Comparison of ENCODE assay signal across 1 cellular context in the genomic region with DNA sequence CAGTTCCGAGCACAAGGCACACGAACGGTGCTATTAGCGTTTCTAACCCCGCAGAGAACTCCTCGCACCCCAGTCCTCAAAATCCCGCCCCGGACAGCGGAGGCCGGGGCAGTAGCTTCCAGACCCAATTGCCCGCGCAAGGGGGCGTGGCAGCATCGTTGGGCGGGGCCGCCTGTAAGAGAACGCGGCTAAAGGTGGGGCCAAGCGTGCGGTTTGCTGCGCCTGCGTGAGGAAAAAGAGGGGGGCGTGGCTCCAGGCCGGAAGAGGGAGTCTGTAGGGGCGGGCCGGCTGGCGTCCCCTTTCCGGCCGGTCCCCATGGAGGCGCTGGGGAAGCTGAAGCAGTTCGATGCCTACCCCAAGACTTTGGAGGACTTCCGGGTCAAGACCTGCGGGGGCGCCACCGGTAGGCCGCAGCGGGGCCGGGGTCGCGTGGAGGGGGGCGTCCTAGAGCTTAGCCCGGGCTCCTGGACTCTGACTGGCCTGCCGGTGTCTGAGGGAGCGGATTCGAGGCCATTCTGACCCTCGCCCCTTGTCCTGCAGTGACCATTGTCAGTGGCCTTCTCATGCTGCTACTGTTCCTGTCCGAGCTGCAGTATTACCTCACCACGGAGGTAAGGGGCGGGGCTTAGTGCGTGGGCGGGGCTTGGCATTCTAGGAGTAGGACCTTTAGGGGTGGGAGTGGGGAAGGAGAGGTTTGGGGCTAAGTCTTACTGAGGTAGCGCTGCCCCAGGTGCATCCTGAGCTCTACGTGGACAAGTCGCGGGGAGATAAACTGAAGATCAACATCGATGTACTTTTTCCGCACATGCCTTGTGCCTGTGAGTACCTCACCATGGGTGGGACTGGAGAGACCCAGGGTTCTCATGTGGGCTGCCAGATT.
TF ChIP-seq lines count a peak whose summit lies in the region.

A gene (plus strand): TSS at position 296 of the 880 bp plus-strand sequence. CDS start 20 bp downstream, at position 316.

TF ChIP-seq in HepG2, 621 proteins besides CTCF, POLR2A, EP300 and RAD21 (continued from another document and continues in another):
- TF ChIP-seq, protein P1, sequence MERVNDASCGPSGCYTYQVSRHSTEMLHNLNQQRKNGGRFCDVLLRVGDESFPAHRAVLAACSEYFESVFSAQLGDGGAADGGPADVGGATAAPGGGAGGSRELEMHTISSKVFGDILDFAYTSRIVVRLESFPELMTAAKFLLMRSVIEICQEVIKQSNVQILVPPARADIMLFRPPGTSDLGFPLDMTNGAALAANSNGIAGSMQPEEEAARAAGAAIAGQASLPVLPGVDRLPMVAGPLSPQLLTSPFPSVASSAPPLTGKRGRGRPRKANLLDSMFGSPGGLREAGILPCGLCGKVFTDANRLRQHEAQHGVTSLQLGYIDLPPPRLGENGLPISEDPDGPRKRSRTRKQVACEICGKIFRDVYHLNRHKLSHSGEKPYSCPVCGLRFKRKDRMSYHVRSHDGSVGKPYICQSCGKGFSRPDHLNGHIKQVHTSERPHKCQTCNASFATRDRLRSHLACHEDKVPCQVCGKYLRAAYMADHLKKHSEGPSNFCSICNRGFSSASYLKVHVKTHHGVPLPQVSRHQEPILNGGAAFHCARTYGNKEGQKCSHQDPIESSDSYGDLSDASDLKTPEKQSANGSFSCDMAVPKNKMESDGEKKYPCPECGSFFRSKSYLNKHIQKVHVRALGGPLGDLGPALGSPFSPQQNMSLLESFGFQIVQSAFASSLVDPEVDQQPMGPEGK (CRISPR knock-in tag; IDR thresholded peaks at IDR 0.05), result peak; percentile 82
- TF ChIP-seq, protein P2, sequence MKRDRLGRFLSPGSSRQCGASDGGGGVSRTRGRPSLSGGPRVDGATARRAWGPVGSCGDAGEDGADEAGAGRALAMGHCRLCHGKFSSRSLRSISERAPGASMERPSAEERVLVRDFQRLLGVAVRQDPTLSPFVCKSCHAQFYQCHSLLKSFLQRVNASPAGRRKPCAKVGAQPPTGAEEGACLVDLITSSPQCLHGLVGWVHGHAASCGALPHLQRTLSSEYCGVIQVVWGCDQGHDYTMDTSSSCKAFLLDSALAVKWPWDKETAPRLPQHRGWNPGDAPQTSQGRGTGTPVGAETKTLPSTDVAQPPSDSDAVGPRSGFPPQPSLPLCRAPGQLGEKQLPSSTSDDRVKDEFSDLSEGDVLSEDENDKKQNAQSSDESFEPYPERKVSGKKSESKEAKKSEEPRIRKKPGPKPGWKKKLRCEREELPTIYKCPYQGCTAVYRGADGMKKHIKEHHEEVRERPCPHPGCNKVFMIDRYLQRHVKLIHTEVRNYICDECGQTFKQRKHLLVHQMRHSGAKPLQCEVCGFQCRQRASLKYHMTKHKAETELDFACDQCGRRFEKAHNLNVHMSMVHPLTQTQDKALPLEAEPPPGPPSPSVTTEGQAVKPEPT (CRISPR knock-in tag; IDR thresholded peaks at IDR 0.05; ENCODE audit: low read depth), result peak; percentile 49; the same call in 1 of the 2 replicates
- peak; percentile 70; the same call in 1 of the 2 replicates for TF ChIP-seq ZNF674 (CRISPR knock-in tag; IDR thresholded peaks at IDR 0.05; ENCODE audit: low read depth)
- TF ChIP-seq CAMTA2 (CRISPR knock-in tag; IDR thresholded peaks at IDR 0.05; ENCODE audit: borderline replicate concordance), result peak; percentile 38; the same call in 1 of the 2 replicates
- peak in 1 of 2 experiments; percentile 60; a peak in 1 of 4 replicates for TF ChIP-seq NR2F1 (CRISPR knock-in tag; IDR thresholded peaks at IDR 0.05)
- peak; percentile 86; the same call in 1 of the 2 replicates for TF ChIP-seq WIZ (CRISPR knock-in tag; IDR thresholded peaks at IDR 0.05)
- TF ChIP-seq MED1 (CRISPR knock-in tag; IDR thresholded peaks at IDR 0.05), result peak; percentile 62
- TF ChIP-seq, protein P3, sequence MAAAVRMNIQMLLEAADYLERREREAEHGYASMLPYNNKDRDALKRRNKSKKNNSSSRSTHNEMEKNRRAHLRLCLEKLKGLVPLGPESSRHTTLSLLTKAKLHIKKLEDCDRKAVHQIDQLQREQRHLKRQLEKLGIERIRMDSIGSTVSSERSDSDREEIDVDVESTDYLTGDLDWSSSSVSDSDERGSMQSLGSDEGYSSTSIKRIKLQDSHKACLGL (CRISPR knock-in tag; IDR thresholded peaks at IDR 0.05), result no peak; the same call in 1 of the 2 replicates
- TF ChIP-seq SIN3A (IDR thresholded peaks at IDR 0.05; ENCODE audit: borderline replicate concordance, low read depth, low read length), result peak; percentile 83; the same call in 1 of the 2 replicates
- TF ChIP-seq, protein P4, sequence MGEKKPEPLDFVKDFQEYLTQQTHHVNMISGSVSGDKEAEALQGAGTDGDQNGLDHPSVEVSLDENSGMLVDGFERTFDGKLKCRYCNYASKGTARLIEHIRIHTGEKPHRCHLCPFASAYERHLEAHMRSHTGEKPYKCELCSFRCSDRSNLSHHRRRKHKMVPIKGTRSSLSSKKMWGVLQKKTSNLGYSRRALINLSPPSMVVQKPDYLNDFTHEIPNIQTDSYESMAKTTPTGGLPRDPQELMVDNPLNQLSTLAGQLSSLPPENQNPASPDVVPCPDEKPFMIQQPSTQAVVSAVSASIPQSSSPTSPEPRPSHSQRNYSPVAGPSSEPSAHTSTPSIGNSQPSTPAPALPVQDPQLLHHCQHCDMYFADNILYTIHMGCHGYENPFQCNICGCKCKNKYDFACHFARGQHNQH (CRISPR knock-in tag; IDR thresholded peaks at IDR 0.05), result peak; percentile 73; the same call in 1 of the 2 replicates
- no peak for TF ChIP-seq CCAR2 (optimal IDR thresholded peaks at IDR 0.05; ENCODE audit: low read depth, low read length)
- no peak for TF ChIP-seq SMAD9 (CRISPR knock-in tag; IDR thresholded peaks at IDR 0.05)
- peak; percentile 87 for TF ChIP-seq SP2 (CRISPR knock-in tag; IDR thresholded peaks at IDR 0.05)
- TF ChIP-seq ZNF709 (CRISPR knock-in tag; IDR thresholded peaks at IDR 0.05), result peak; percentile 93; the same call in 1 of the 2 replicates
- TF ChIP-seq ZNF160 (CRISPR knock-in tag; IDR thresholded peaks at IDR 0.05), result peak; percentile 71; the same call in 1 of the 2 replicates
- peak; percentile 97 for TF ChIP-seq ZNF430 (CRISPR knock-in tag; IDR thresholded peaks at IDR 0.05)
- peak; percentile 98 for TF ChIP-seq SAP130 (CRISPR knock-in tag; IDR thresholded peaks at IDR 0.05; ENCODE audit: low read depth)
- no peak for TF ChIP-seq NFIC (IDR thresholded peaks at IDR 0.05; ENCODE audit: low read length)
- TF ChIP-seq ZFP36 (IDR thresholded peaks at IDR 0.05; ENCODE audit: borderline replicate concordance, low read depth, low read length, partially characterized antibody), result no peak
- TF ChIP-seq ZBTB3 (CRISPR knock-in tag; IDR thresholded peaks at IDR 0.05; ENCODE audit: borderline replicate concordance, low read depth), result no peak
- TF ChIP-seq, protein P5, sequence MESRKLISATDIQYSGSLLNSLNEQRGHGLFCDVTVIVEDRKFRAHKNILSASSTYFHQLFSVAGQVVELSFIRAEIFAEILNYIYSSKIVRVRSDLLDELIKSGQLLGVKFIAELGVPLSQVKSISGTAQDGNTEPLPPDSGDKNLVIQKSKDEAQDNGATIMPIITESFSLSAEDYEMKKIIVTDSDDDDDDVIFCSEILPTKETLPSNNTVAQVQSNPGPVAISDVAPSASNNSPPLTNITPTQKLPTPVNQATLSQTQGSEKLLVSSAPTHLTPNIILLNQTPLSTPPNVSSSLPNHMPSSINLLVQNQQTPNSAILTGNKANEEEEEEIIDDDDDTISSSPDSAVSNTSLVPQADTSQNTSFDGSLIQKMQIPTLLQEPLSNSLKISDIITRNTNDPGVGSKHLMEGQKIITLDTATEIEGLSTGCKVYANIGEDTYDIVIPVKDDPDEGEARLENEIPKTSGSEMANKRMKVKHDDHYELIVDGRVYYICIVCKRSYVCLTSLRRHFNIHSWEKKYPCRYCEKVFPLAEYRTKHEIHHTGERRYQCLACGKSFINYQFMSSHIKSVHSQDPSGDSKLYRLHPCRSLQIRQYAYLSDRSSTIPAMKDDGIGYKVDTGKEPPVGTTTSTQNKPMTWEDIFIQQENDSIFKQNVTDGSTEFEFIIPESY (CRISPR knock-in tag; IDR thresholded peaks at IDR 0.05), result peak; percentile 10; the same call in 1 of the 2 replicates
- TF ChIP-seq HNRNPLL (IDR thresholded peaks at IDR 0.05; ENCODE audit: low read depth, low read length, poor library complexity, severe bottlenecking), result peak; percentile 86
- TF ChIP-seq, protein P6, sequence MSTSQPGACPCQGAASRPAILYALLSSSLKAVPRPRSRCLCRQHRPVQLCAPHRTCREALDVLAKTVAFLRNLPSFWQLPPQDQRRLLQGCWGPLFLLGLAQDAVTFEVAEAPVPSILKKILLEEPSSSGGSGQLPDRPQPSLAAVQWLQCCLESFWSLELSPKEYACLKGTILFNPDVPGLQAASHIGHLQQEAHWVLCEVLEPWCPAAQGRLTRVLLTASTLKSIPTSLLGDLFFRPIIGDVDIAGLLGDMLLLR (CRISPR knock-in tag; IDR thresholded peaks at IDR 0.05), result no peak; the same call in 1 of the 2 replicates
- TF ChIP-seq SOX5 (CRISPR knock-in tag; IDR thresholded peaks at IDR 0.05; ENCODE audit: borderline replicate concordance), result no peak
- TF ChIP-seq ZNF484 (CRISPR knock-in tag; IDR thresholded peaks at IDR 0.05; ENCODE audit: borderline replicate concordance, low read depth), result no peak; the same call in 1 of the 2 replicates
- TF ChIP-seq TBL1XR1 (IDR thresholded peaks at IDR 0.05; ENCODE audit: borderline replicate concordance, low read length, partially characterized antibody), result no peak
- TF ChIP-seq, protein P7, sequence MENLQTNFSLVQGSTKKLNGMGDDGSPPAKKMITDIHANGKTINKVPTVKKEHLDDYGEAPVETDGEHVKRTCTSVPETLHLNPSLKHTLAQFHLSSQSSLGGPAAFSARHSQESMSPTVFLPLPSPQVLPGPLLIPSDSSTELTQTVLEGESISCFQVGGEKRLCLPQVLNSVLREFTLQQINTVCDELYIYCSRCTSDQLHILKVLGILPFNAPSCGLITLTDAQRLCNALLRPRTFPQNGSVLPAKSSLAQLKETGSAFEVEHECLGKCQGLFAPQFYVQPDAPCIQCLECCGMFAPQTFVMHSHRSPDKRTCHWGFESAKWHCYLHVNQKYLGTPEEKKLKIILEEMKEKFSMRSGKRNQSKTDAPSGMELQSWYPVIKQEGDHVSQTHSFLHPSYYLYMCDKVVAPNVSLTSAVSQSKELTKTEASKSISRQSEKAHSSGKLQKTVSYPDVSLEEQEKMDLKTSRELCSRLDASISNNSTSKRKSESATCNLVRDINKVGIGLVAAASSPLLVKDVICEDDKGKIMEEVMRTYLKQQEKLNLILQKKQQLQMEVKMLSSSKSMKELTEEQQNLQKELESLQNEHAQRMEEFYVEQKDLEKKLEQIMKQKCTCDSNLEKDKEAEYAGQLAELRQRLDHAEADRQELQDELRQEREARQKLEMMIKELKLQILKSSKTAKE (CRISPR knock-in tag; IDR thresholded peaks at IDR 0.05; ENCODE audit: borderline replicate concordance), result no peak
- TF ChIP-seq ZNF343 (CRISPR knock-in tag; IDR thresholded peaks at IDR 0.05), result no peak
- TF ChIP-seq YY1 (IDR thresholded peaks at IDR 0.05; ENCODE audit: insufficient read depth, insufficient replicate concordance, low read depth, low read length), result peak; percentile 86
- no peak for TF ChIP-seq TP53 (CRISPR knock-in tag; conservative IDR thresholded peaks at IDR 0.05)
- TF ChIP-seq, protein P8, sequence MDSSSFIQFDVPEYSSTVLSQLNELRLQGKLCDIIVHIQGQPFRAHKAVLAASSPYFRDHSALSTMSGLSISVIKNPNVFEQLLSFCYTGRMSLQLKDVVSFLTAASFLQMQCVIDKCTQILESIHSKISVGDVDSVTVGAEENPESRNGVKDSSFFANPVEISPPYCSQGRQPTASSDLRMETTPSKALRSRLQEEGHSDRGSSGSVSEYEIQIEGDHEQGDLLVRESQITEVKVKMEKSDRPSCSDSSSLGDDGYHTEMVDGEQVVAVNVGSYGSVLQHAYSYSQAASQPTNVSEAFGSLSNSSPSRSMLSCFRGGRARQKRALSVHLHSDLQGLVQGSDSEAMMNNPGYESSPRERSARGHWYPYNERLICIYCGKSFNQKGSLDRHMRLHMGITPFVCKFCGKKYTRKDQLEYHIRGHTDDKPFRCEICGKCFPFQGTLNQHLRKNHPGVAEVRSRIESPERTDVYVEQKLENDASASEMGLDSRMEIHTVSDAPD (CRISPR knock-in tag; IDR thresholded peaks at IDR 0.05), result peak; percentile 55; the same call in 1 of the 2 replicates
- peak; percentile 85; the same call in 1 of the 2 replicates for TF ChIP-seq ZBTB7B (CRISPR knock-in tag; IDR thresholded peaks at IDR 0.05)
- TF ChIP-seq PAF1 (CRISPR knock-in tag; IDR thresholded peaks at IDR 0.05), result no peak
- TF ChIP-seq SRY (CRISPR knock-in tag; IDR thresholded peaks at IDR 0.05), result peak; percentile 98
- peak; percentile 73; the same call in 1 of the 2 replicates for TF ChIP-seq KLF15 (CRISPR knock-in tag; IDR thresholded peaks at IDR 0.05; ENCODE audit: borderline replicate concordance)
- peak; percentile 70; the same call in 1 of the 2 replicates for TF ChIP-seq SNAPC2 (CRISPR knock-in tag; IDR thresholded peaks at IDR 0.05)
- TF ChIP-seq, protein P9, sequence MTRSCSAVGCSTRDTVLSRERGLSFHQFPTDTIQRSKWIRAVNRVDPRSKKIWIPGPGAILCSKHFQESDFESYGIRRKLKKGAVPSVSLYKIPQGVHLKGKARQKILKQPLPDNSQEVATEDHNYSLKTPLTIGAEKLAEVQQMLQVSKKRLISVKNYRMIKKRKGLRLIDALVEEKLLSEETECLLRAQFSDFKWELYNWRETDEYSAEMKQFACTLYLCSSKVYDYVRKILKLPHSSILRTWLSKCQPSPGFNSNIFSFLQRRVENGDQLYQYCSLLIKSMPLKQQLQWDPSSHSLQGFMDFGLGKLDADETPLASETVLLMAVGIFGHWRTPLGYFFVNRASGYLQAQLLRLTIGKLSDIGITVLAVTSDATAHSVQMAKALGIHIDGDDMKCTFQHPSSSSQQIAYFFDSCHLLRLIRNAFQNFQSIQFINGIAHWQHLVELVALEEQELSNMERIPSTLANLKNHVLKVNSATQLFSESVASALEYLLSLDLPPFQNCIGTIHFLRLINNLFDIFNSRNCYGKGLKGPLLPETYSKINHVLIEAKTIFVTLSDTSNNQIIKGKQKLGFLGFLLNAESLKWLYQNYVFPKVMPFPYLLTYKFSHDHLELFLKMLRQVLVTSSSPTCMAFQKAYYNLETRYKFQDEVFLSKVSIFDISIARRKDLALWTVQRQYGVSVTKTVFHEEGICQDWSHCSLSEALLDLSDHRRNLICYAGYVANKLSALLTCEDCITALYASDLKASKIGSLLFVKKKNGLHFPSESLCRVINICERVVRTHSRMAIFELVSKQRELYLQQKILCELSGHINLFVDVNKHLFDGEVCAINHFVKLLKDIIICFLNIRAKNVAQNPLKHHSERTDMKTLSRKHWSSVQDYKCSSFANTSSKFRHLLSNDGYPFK (CRISPR knock-in tag; IDR thresholded peaks at IDR 0.05; ENCODE audit: borderline replicate concordance), result peak; percentile 91; the same call in 1 of the 2 replicates
- peak; percentile 89 for TF ChIP-seq ARNT2 (CRISPR knock-in tag; IDR thresholded peaks at IDR 0.05; ENCODE audit: low read depth)
- TF ChIP-seq ZNF776 (CRISPR knock-in tag; IDR thresholded peaks at IDR 0.05), result peak; percentile 93
- TF ChIP-seq, protein P10, sequence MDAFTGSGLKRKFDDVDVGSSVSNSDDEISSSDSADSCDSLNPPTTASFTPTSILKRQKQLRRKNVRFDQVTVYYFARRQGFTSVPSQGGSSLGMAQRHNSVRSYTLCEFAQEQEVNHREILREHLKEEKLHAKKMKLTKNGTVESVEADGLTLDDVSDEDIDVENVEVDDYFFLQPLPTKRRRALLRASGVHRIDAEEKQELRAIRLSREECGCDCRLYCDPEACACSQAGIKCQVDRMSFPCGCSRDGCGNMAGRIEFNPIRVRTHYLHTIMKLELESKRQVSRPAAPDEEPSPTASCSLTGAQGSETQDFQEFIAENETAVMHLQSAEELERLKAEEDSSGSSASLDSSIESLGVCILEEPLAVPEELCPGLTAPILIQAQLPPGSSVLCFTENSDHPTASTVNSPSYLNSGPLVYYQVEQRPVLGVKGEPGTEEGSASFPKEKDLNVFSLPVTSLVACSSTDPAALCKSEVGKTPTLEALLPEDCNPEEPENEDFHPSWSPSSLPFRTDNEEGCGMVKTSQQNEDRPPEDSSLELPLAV (CRISPR knock-in tag; conservative IDR thresholded peaks at IDR 0.05; ENCODE audit: low read depth), result no peak
- TF ChIP-seq NCOA5 (CRISPR knock-in tag; IDR thresholded peaks at IDR 0.05), result no peak
